Comparison of ENCODE assay signal across 11 cellular contexts in the genomic region with DNA sequence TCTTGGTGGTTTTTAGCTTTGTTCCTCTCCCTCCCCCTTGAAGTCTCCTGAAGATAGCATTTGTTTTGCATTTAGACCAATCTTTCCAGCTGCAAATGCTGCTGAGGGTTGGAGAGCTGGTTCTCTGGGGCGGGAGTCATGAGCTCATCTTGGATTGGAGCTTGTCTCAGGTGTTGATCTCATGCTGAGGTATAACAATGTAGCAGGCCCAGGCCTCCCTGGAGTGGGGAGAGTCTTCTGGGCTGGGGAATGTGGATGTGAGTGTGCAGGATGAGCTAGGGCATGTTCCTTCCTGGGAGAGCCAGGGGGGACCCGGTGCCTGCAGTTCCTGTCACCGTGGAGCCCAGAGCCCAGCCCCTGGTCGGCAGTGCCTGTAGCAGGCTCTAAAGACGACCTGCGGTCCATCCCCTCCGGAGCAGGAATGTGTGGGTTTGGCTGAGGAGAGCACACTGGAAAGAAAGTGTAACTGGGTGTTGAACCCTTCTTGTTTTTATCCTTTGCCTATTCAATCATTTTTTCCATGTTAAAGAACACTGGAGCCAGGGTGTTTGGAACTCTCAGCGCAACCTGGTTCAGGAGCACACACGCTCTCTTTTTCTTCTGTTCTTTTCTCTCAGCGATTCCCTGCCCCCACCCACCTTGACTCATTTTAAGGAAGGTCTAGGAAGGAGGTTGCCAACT. TPM values are rescaled to one million over a fixed set of nuclear protein-coding genes. Genes with fewer than 3 reads are reported as not detected.
A peak's percentile ranks its signal among the peaks of the same experiment; 100 is the strongest.
DNase-seq lines count a peak whose midpoint lies in the region; ATAC-seq, FAIRE-seq and TF ChIP-seq lines count a peak whose summit lies in the region.
"Had no signal": no experiment of that assay in that cellular context is flagged by ENCODE, and none has a peak within 500 bp of the region (broad histone marks: within the 10 kb centered on the region; RNA-seq: fewer than 3 reads in every experiment).

No MANE protein-coding gene starts in this region.

- peaks cover 6% of the 10 kb centered on the region for H3K23me2 ChIP-seq in H1 (ENCODE audit: low read depth, low read length)

- H2AFZ ChIP-seq in H1 (ENCODE audit: low read length): no peak overlapping the region

- TF ChIP-seq POLR2A in heart left ventricle (IDR thresholded peaks at IDR 0.05) (no peak), H1 (IDR thresholded peaks at IDR 0.05; ENCODE audit: control extremely low read depth in 1 of 2, low read depth in 2 of 2, low read length in 2 of 2) (peak in 1 of 2 experiments; percentile 76; a peak in 2 of 3 replicates)

- FAIRE-seq in H1 (lab: Jason Lieb, UNC): peak; percentile 97
- FAIRE-seq: A549 had no signal

- peaks cover 8% of the 10 kb centered on the region; the same call in 1 of the 2 replicates for H3K79me1 ChIP-seq in H1 (ENCODE audit: low read depth, low read length)

- peak overlapping the region; percentile 52 for H3K56ac ChIP-seq in H1 (replicated peaks; ENCODE audit: insufficient read length, low read depth, low read length)

- no peak overlapping the region for H2BK12ac ChIP-seq in H1 (ENCODE audit: low read depth, low read length)

- peak overlapping the region; percentile 67 for H3K18ac ChIP-seq in H1 (ENCODE audit: extremely low read depth, low read length)

- H2AK5ac ChIP-seq in H1 (ENCODE audit: low read depth, low read length): 0 out of 2 replicates have a peak overlapping the region, but pooled peaks have one; percentile 84

- H2BK5ac ChIP-seq in H1 (ENCODE audit: low read depth, low read length): peak overlapping the region; percentile 72; the same call in 1 of the 2 replicates

- TF ChIP-seq EP300 in H1 (IDR thresholded peaks at IDR 0.05; ENCODE audit: borderline replicate concordance in 1 of 2, low read depth in 2 of 2, low read length in 2 of 2): peak in 1 of 2 experiments; percentile 50; a peak in 1 of 3 replicates

- intact Hi-C loops in heart left ventricle (cut with DNase I) (loop anchor here in 5 of 10 donors (5.0 to 10.0 kb wide), 4 partner anchors 70 to 187 kb away; no protein-coding TSS in a partner anchor), cardiac septum (cut with DNase I) (loop anchor here (5.0 kb wide), 1 partner anchor 190 kb away; no protein-coding TSS in a partner anchor), aorta (cut with DNase I) (loop anchor here (5.0 kb wide), 4 partner anchors 45 to 125 kb away; no protein-coding TSS in a partner anchor)

- peaks cover 9% of the 10 kb centered on the region for H3K9me3 Mint-ChIP-seq in nephron progenitor cell

- peak overlapping the region; percentile 87 for H3K27ac Mint-ChIP-seq in nephron progenitor cell

- no peak for TF ChIP-seq CTCF in heart left ventricle (IDR thresholded peaks at IDR 0.05)
- no peak for TF ChIP-seq CTCF in H1 (IDR thresholded peaks at IDR 0.05; ENCODE audit: control extremely low read depth in 1 of 3, insufficient read depth in 1 of 3, low read depth in 1 of 3, low read length in 3 of 3)
- TF ChIP-seq CTCF in nephron progenitor cell (IDR thresholded peaks at IDR 0.05): no peak

- H3K4me2 ChIP-seq in H1 (ENCODE audit: insufficient read depth in 1 of 2, low read depth in 2 of 2, low read length in 2 of 2): peak overlapping the region; percentile 77 to 82
- H3K4me2 ChIP-seq: A549 had no signal

- H3K4me3 Mint-ChIP-seq in nephron progenitor cell: peak overlapping the region; percentile 89

- no peak overlapping the region for H4K8ac ChIP-seq in H1 (ENCODE audit: extremely low read depth, insufficient read depth, low read length)

- POLR2A ChIA-PET in H1 (lab: Charles Lee; ENCODE audit: partially characterized antibody): interaction anchor here (0.7 to 29.3 kb wide), 28 partner anchors 8 to 245 kb away, joined by 3 to 622 read pairs (median 4); no protein-coding TSS in a partner anchor

- no peak for ATAC-seq in heart left ventricle
- no peak for ATAC-seq in aorta (ENCODE audit: low FRiP score)
- no peak for ATAC-seq in HG02884 (IDR thresholded peaks at IDR 0.05; ENCODE audit: unreplicated experiment)
- ATAC-seq in GM21717 (IDR thresholded peaks at IDR 0.05; ENCODE audit: unreplicated experiment): no peak
- ATAC-seq: A549 had no signal

- no peaks in the 10 kb centered on the region for H3K27me3 Mint-ChIP-seq in nephron progenitor cell (ENCODE audit: low read depth, poor library complexity)

- DNase-seq in heart left ventricle (no peak), cardiac septum (ENCODE audit: low spot score) (no peak), H1 (ENCODE audit: low read depth in 1 of 2, low spot score in 2 of 2) (peak; percentile 73 to 80), nephron progenitor cell (peak; percentile 23), aorta (no peak), NCI-H2081 (lab: John Stamatoyannopoulos, UW) (no peak)
- DNase-seq: effector CD8-positive, alpha-beta T cell; NCI-H1694 treated with DMSO at 0.1 percent for 48 hours had no signal

- no peak overlapping the region; a peak in 2 of 7 replicates for H3K9ac ChIP-seq in H1 (replicated peaks in 1 of 4; ENCODE audit: extremely low read depth in 1 of 4, low read depth in 3 of 4, low read length in 3 of 4)

- peak overlapping the region; percentile 82 for H4K5ac ChIP-seq in H1 (ENCODE audit: insufficient read length, low read depth, low read length)

- peaks cover 67% of the 10 kb centered on the region for H3K36me3 Mint-ChIP-seq in nephron progenitor cell (ENCODE audit: low read depth)

- peak overlapping the region; percentile 80 for H2BK120ac ChIP-seq in H1 (replicated peaks; ENCODE audit: low read depth, low read length)

- H3K4me1 ChIP-seq in heart left ventricle (peaks cover 7 to 76% (median 55%) of the 10 kb centered on the region in 12 donors), H1 (replicated peaks in 1 of 4; ENCODE audit: control insufficient read depth in 3 of 4, insufficient read depth in 4 of 4, low read length in 3 of 4) (peaks cover 22 to 41% (median 34%) of the 10 kb centered on the region in 4 experiments), aorta (ENCODE audit: control insufficient read depth in 1 of 2, insufficient read depth in 2 of 2, low read length in 2 of 2) (peaks cover 3 to 8% of the 10 kb centered on the region in 2 donors)

- H3K27me3 ChIP-seq in heart left ventricle: no peaks in the 10 kb centered on the region
- no peaks in the 10 kb centered on the region for H3K27me3 ChIP-seq in H1 (replicated peaks in 1 of 4; ENCODE audit: control insufficient read depth in 3 of 4, extremely low read depth in 1 of 4, insufficient read depth in 3 of 4, low read length in 3 of 4)
- H3K27me3 ChIP-seq in aorta (ENCODE audit: control insufficient read depth in 1 of 2, insufficient read depth in 2 of 2, low read length in 1 of 2): no peaks in the 10 kb centered on the region

- H3K4me1 Mint-ChIP-seq in nephron progenitor cell: peaks cover 73% of the 10 kb centered on the region

- H3K9me3 ChIP-seq in heart left ventricle: no peaks in the 10 kb centered on the region
- H3K9me3 ChIP-seq in H1 (ENCODE audit: insufficient read depth in 2 of 2, low read depth in 1 of 2, low read length in 1 of 2): peaks cover 3 to 5% of the 10 kb centered on the region in 2 experiments; a peak in 2 of 4 replicates
- H3K9me3 ChIP-seq in aorta (ENCODE audit: control insufficient read depth, low read length): no peaks in the 10 kb centered on the region
- H3K9me3 ChIP-seq: A549 had no signal

- H3K36me3 ChIP-seq in heart left ventricle (peaks cover 0 to 58% (median 35%) of the 10 kb centered on the region in 9 donors), H1 (ENCODE audit: control insufficient read depth in 2 of 4, insufficient read depth in 4 of 4, low read length in 3 of 4) (peaks cover 26 to 72% (median 49%) of the 10 kb centered on the region in 4 experiments), aorta (ENCODE audit: control insufficient read depth in 1 of 2, insufficient read depth in 2 of 2, low read length in 1 of 2) (peaks cover 0 to 2% of the 10 kb centered on the region in 2 donors)

- CTCF ChIA-PET in H1 (lab: Charles Lee; ENCODE audit: partially characterized antibody): interaction anchor here (0.7 to 2.4 kb wide), 11 partner anchors 12 to 203 kb away, joined by 3 to 16 read pairs (median 4); no protein-coding TSS in a partner anchor

- TF ChIP-seq RAD21 in H1 (IDR thresholded peaks at IDR 0.05 in 1 of 2, conservative IDR thresholded peaks at IDR 0.05 in 1 of 2; ENCODE audit: low read depth in 2 of 2, low read length in 2 of 2): peak; percentile 14 to 19; a peak in 1 of 4 replicates

- H3K4ac ChIP-seq in H1 (replicated peaks; ENCODE audit: insufficient read length, low read depth, low read length): peak overlapping the region; percentile 73

- no peak overlapping the region for H3K14ac ChIP-seq in H1 (ENCODE audit: insufficient read length)

- 0 out of 2 replicates have a peak overlapping the region, but pooled peaks have one; percentile 50 for H2BK20ac ChIP-seq in H1 (ENCODE audit: low read length)

- 50 to 55% (median 52%) methylated on average over 10 of the region's 10 CpGs for WGBS in heart left ventricle, 4 donors
- 24% methylated on average over 10 of the region's 10 CpGs; no CpG with 5 or more reads in 1 of the 2 experiments for WGBS in H1 (ENCODE audit: extremely low coverage in 1 of 2, insufficient coverage in 1 of 2, insufficient read length in 1 of 2, insufficient replicate concordance in 2 of 2, low coverage in 1 of 2, low lambda C conversion rate in 2 of 2, missing lambda C conversion rate in 1 of 2), 2 experiments
- 5 to 13% methylated on average over 10 of the region's 10 CpGs for WGBS in aorta, 2 donors

- H3K4me3 ChIP-seq in heart left ventricle: peak overlapping the region in 6 of 12 donors; percentile 10 to 64 (median 52)
- peak overlapping the region; percentile 3 to 61 (median 14); a peak in 4 of 8 replicates for H3K4me3 ChIP-seq in H1 (ENCODE audit: extremely low read depth in 1 of 4, insufficient read depth in 2 of 4, low read depth in 3 of 4, low read length in 4 of 4)
- H3K4me3 ChIP-seq in aorta (ENCODE audit: low read length in 2 of 2): no peak overlapping the region
- H3K4me3 ChIP-seq: A549 had no signal

- H3K27ac ChIP-seq in heart left ventricle (peak overlapping the region in 11 of 12 donors; percentile 3 to 99 (median 97)), H1 (ENCODE audit: low read depth, low read length) (peak overlapping the region; percentile 66; the same call in 1 of the 2 replicates), aorta (ENCODE audit: low read depth in 1 of 2, low read length in 2 of 2) (peak overlapping the region; percentile 80 to 94)

- H4K20me1 ChIP-seq in H1 (replicated peaks in 1 of 2; ENCODE audit: control insufficient read depth in 1 of 2, insufficient read depth in 2 of 2, low read length in 2 of 2): peaks cover 2 to 15% of the 10 kb centered on the region in 2 experiments

- H3K23ac ChIP-seq in H1 (ENCODE audit: insufficient read length): no peak overlapping the region

- H4K91ac ChIP-seq in H1 (replicated peaks; ENCODE audit: insufficient read length, low read length): peak overlapping the region; percentile 78

- H2BK15ac ChIP-seq in H1 (ENCODE audit: low read length): no peak overlapping the region

- peaks cover 41 to 90% of the 10 kb centered on the region in 2 experiments for H3K79me2 ChIP-seq in H1 (ENCODE audit: control insufficient read depth in 1 of 2, insufficient read depth in 2 of 2, low read length in 2 of 2)

RNA-seq across cellular contexts. Expression of a gene that starts 2.7 kb away (rescaled TPM):
- total RNA-seq in heart left ventricle (10 to 100 TPM; 50.7 to 84.4 (median 70.9) TPM), cardiac septum (71.8 TPM), aorta (100 to 1,000 TPM; 183 to 194 TPM)
- polyA plus RNA-seq in heart left ventricle (10 to 100 TPM; 16.0 to 25.5 TPM), H1 (2011; rRNA removed) (132 and 143 TPM in 2 replicates), aorta (10 to 100 TPM; 19.3 to 43.4 TPM)
- 240 and 241 TPM in 2 replicates for total RNA-seq in H1 (2021; fragmentation: NEBNext Ultra II Directional; extraction: Animal tissue kit (Norgen Biotek cat#: 25700))
- polyA plus RNA-seq in H1 (2011; cell fraction: cytosol; rRNA removed): 148 TPM
- 482 TPM for polyA plus RNA-seq in H1 (2011; cell fraction: nucleus; rRNA removed)
- polyA plus RNA-seq in H1 (2012, experiment 1 of 2): 101 to 122 TPM (median 117 TPM) in 4 replicates
- 7.5 TPM for polyA plus RNA-seq in H1 (2012, experiment 2 of 2)
- polyA plus RNA-seq in H1 (2013, experiment 1 of 2): 144 TPM
- 132 TPM for polyA plus RNA-seq in H1 (2013, experiment 2 of 2)
- 742 and 919 TPM in 2 replicates for polyA minus RNA-seq in H1 (2011; rRNA and poly(A)+ RNA removed)
- polyA minus RNA-seq in H1 (2011; cell fraction: cytosol; rRNA and poly(A)+ RNA removed): 169 TPM
- 575 TPM for polyA minus RNA-seq in H1 (2011; cell fraction: nucleus; rRNA and poly(A)+ RNA removed)

Comparison
In these comparisons a context has a peak if more than half of its experiments do, and no peak if none do; other contexts are left out.
1. DNase-seq: peak in H1 (2 of 2) and nephron progenitor cell (single experiment); none in heart left ventricle (0 of 5), cardiac septum (single experiment), aorta (0 of 2) and NCI-H2081 (0 of 2).
2. H3K4me3 ChIP-seq: peak in H1 (4 of 4); none in aorta (0 of 2).
3. Peak in every context shown above with its lines, with median percentiles within 50 percentile points of each other: H3K27ac ChIP-seq.